In the genomic region with DNA sequence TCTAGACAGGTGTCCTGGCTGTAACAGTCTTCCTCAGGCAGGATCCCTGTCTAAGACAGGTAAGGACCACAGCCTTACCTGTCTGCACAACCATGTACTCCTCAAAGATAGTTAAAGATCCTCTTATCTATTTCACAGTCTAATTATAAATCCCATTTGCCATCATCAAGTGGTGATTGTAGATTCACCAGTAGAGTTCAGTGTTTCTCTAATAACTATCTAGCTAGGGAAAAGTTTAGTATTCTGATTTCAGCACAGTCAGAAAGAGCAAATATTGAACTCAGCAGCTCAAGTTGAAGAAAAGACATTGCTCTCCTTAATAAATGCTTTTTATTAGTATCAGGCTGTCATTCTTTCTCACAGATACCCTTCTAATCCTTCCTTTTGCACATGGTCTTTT, we compare ENCODE assay signal across 19 cellular contexts.
DNase-seq lines count a peak whose midpoint lies in the region; ATAC-seq, FAIRE-seq and TF ChIP-seq lines count a peak whose summit lies in the region.
"Had no signal": no experiment of that assay in that cellular context is flagged by ENCODE, and none has a peak within 500 bp of the region (broad histone marks: within the 10 kb centered on the region; RNA-seq: fewer than 3 reads in every experiment).

No MANE protein-coding gene starts in this region.

- in situ Hi-C loops in ACHN (cut with HindIII; ENCODE audit: low pct_ligation_motif_present, low pct_unique_long_range_greater_than_20kb, low sequenced_read_pairs) (no loop called here), astrocyte of the cerebellum (cut with HindIII; ENCODE audit: low sequenced_read_pairs) (no loop called here)

- no peak for ATAC-seq in HG03175 (IDR thresholded peaks at IDR 0.05; ENCODE audit: unreplicated experiment)
- no peak for ATAC-seq in natural killer cell treated with Interleukin-12 subunit alpha and Interleukin-12 subunit beta and Interleukin-15 and Interleukin-18, amount 100 ng/mL, for 72 hours
- ATAC-seq: K562, psoas muscle had no signal

- DNase-seq in ACHN = peak; percentile 38
- peak; percentile 4 for DNase-seq in HuH-7 (ENCODE audit: low spot score)
- peak; percentile 2 for DNase-seq in astrocyte of the cerebellum (ENCODE audit: low read depth)
- no peak for DNase-seq in D341Med (ENCODE audit: low spot score)
- no peak for DNase-seq in HFFc6
- DNase-seq in natural killer cell treated with Interleukin-12 subunit alpha and Interleukin-12 subunit beta and Interleukin-15 and Interleukin-18, amount 100 ng/mL, for 72 hours (ENCODE audit: low spot score) = no peak
- DNase-seq: activated B cell treated with CpG ODN at 0.5 μM for 24 hours; activated CD8-positive, alpha-beta memory T cell treated with anti-CD3 and anti-CD28 coated beads, Interleukin-2, amount 50 U/mL, for 48 hours; BE2C; foreskin melanocyte; GF-D8; islet precursor cell; NCI-H187; psoas muscle had no signal

- H3K27me3 Mint-ChIP-seq in HFFc6 (ENCODE audit: insufficient read depth) = no peaks in the 10 kb centered on the region; the same call in 1 of the 2 replicates
- H3K27me3 Mint-ChIP-seq in natural killer cell treated with Interleukin-12 subunit alpha and Interleukin-12 subunit beta and Interleukin-15 and Interleukin-18, amount 100 ng/mL, for 72 hours = no peaks in the 10 kb centered on the region
- H3K27me3 Mint-ChIP-seq: activated B cell treated with CpG ODN at 0.5 μM for 24 hours; activated naive CD8-positive, alpha-beta T cell; dendritic cell treated with granulocyte-macrophage colony-stimulating factor and Interleukin-4, amounts not matched to agents 40 ng/mL and 50 ng/mL, for 4 days had no signal

- no peak overlapping the region for H3K27ac Mint-ChIP-seq in HFFc6
- H3K27ac Mint-ChIP-seq in natural killer cell treated with Interleukin-12 subunit alpha and Interleukin-12 subunit beta and Interleukin-15 and Interleukin-18, amount 100 ng/mL, for 72 hours = no peak overlapping the region
- H3K27ac Mint-ChIP-seq: activated B cell treated with CpG ODN at 0.5 μM for 24 hours; activated naive CD8-positive, alpha-beta T cell; dendritic cell treated with granulocyte-macrophage colony-stimulating factor and Interleukin-4, amounts not matched to agents 40 ng/mL and 50 ng/mL, for 4 days had no signal

- H3K4me3 Mint-ChIP-seq in HFFc6 = no peak overlapping the region
- no peak overlapping the region for H3K4me3 Mint-ChIP-seq in natural killer cell treated with Interleukin-12 subunit alpha and Interleukin-12 subunit beta and Interleukin-15 and Interleukin-18, amount 100 ng/mL, for 72 hours
- H3K4me3 Mint-ChIP-seq: activated B cell treated with CpG ODN at 0.5 μM for 24 hours; activated naive CD8-positive, alpha-beta T cell; dendritic cell treated with granulocyte-macrophage colony-stimulating factor and Interleukin-4, amounts not matched to agents 40 ng/mL and 50 ng/mL, for 4 days had no signal

- peak; percentile 18 for TF ChIP-seq CTCF in astrocyte of the cerebellum (IDR thresholded peaks at IDR 0.05; ENCODE audit: low read depth, low read length, missing control alignments)
- no peak for TF ChIP-seq CTCF in HFFc6 (IDR thresholded peaks at IDR 0.05)

- H3K36me3 Mint-ChIP-seq in HFFc6 (ENCODE audit: low read depth) = peaks cover 4% of the 10 kb centered on the region; the same call in 1 of the 2 replicates
- H3K36me3 Mint-ChIP-seq in natural killer cell treated with Interleukin-12 subunit alpha and Interleukin-12 subunit beta and Interleukin-15 and Interleukin-18, amount 100 ng/mL, for 72 hours = no peaks in the 10 kb centered on the region
- H3K36me3 Mint-ChIP-seq: activated naive CD8-positive, alpha-beta T cell had no signal

- peak; percentile 36 for FAIRE-seq in islet of Langerhans (lab: Jason Lieb, UNC)
- FAIRE-seq: K562 had no signal

- peaks cover 54% of the 10 kb centered on the region for H3K9me3 Mint-ChIP-seq in HFFc6
- H3K9me3 Mint-ChIP-seq in natural killer cell treated with Interleukin-12 subunit alpha and Interleukin-12 subunit beta and Interleukin-15 and Interleukin-18, amount 100 ng/mL, for 72 hours = peaks cover 26% of the 10 kb centered on the region
- H3K9me3 Mint-ChIP-seq: activated B cell treated with CpG ODN at 0.5 μM for 24 hours; dendritic cell treated with granulocyte-macrophage colony-stimulating factor and Interleukin-4, amounts not matched to agents 40 ng/mL and 50 ng/mL, for 4 days had no signal

- no peaks in the 10 kb centered on the region for H3K4me1 Mint-ChIP-seq in HFFc6 (ENCODE audit: low read depth)
- H3K4me1 Mint-ChIP-seq in natural killer cell treated with Interleukin-12 subunit alpha and Interleukin-12 subunit beta and Interleukin-15 and Interleukin-18, amount 100 ng/mL, for 72 hours (ENCODE audit: low read depth in 2 of 2) = no peaks in the 10 kb centered on the region
- H3K4me1 Mint-ChIP-seq: activated B cell treated with CpG ODN at 0.5 μM for 24 hours had no signal

- H3K4me3 ChIP-seq in astrocyte of the cerebellum (ENCODE audit: low read depth, low read length) = no peak overlapping the region
- H3K4me3 ChIP-seq: K562, psoas muscle had no signal

Comparison
In these comparisons a context has a peak if more than half of its experiments do, and no peak if none do; other contexts are left out.
1. DNase-seq: peak in ACHN (single experiment), HuH-7 (single experiment) and astrocyte of the cerebellum (single experiment); none in D341Med (single experiment), HFFc6 (single experiment) and natural killer cell treated with Interleukin-12 subunit alpha and Interleukin-12 subunit beta and Interleukin-15 and Interleukin-18, amount 100 ng/mL, for 72 hours (single experiment).